ENCODE assay signal across 8 cellular contexts in genomic region chr18:49858309-49859005, GRCh38. TPM values are rescaled to one million over a fixed set of nuclear protein-coding genes. Genes with fewer than 3 reads are reported as not detected.
DNase-seq lines count a peak whose midpoint lies in the region; ATAC-seq and TF ChIP-seq lines count a peak whose summit lies in the region.

No MANE protein-coding gene starts in this region.

- no peak overlapping the region for H3K27ac Mint-ChIP-seq in activated CD4-positive, alpha-beta memory T cell treated with anti-CD3 and anti-CD28 coated beads, Interleukin-2, amount 10 ng/mL, durations not matched to agents 7 days and 5 days
- no peak overlapping the region for H3K27ac Mint-ChIP-seq in memory B cell

- no peaks in the 10 kb centered on the region for H3K9me3 Mint-ChIP-seq in activated CD4-positive, alpha-beta memory T cell treated with anti-CD3 and anti-CD28 coated beads, Interleukin-2, amount 10 ng/mL, durations not matched to agents 7 days and 5 days
- no peaks in the 10 kb centered on the region for H3K9me3 Mint-ChIP-seq in memory B cell

- no peaks in the 10 kb centered on the region for H3K4me1 Mint-ChIP-seq in activated CD4-positive, alpha-beta memory T cell treated with anti-CD3 and anti-CD28 coated beads, Interleukin-2, amount 10 ng/mL, durations not matched to agents 7 days and 5 days
- H3K4me1 Mint-ChIP-seq in memory B cell = no peaks in the 10 kb centered on the region

- H3K4me3 Mint-ChIP-seq in activated CD4-positive, alpha-beta memory T cell treated with anti-CD3 and anti-CD28 coated beads, Interleukin-2, amount 10 ng/mL, durations not matched to agents 7 days and 5 days = no peak overlapping the region
- H3K4me3 Mint-ChIP-seq in memory B cell = no peak overlapping the region

- no peaks in the 10 kb centered on the region for H3K27me3 Mint-ChIP-seq in activated CD4-positive, alpha-beta memory T cell treated with anti-CD3 and anti-CD28 coated beads, Interleukin-2, amount 10 ng/mL, durations not matched to agents 7 days and 5 days
- H3K27me3 Mint-ChIP-seq in memory B cell = no peaks in the 10 kb centered on the region

- peak; percentile 27 for DNase-seq in AG09319 (ENCODE audit: extremely low read depth, low read depth)
- peak; percentile 31 for DNase-seq in GM19240 (ENCODE audit: insufficient read length, low spot score)
- peak; percentile 56 for DNase-seq in NCI-H460 (ENCODE audit: extremely low read depth, low read depth)
- DNase-seq in activated CD4-positive, alpha-beta memory T cell treated with anti-CD3 and anti-CD28 coated beads, Interleukin-2, amount 10 ng/mL, durations not matched to agents 7 days and 5 days = peak; percentile 65
- peak; percentile 25 for DNase-seq in effector CD8-positive, alpha-beta T cell (lab: John Stamatoyannopoulos, UW)
- DNase-seq in memory B cell (ENCODE audit: low spot score in 2 of 2) = peak; percentile 14 to 43
- DNase-seq in stimulated activated CD8-positive, alpha-beta memory T cell treated with anti-CD3 and anti-CD28 coated beads, Interleukin-4, amount 100 ng/mL, for 1 hour (ENCODE audit: low read depth in 2 of 2, low spot score in 1 of 2) = peak; percentile 6 to 34

- ATAC-seq in memory B cell (ENCODE audit: low read depth) = no peak
- ATAC-seq in GM21786 (IDR thresholded peaks at IDR 0.05; ENCODE audit: unreplicated experiment) = no peak

- peak; percentile 91 for TF ChIP-seq CTCF in AG09319 (IDR thresholded peaks at IDR 0.05; ENCODE audit: low read depth, low read length)

- POLR2A ChIA-PET in activated CD4-positive, alpha-beta memory T cell treated with anti-CD3 and anti-CD28 coated beads, Interleukin-2, amount 10 ng/mL, durations not matched to agents 7 days and 5 days (lab: Charles Lee) = no interaction called here

- CTCF ChIA-PET in activated CD4-positive, alpha-beta memory T cell treated with anti-CD3 and anti-CD28 coated beads, Interleukin-2, amount 10 ng/mL, durations not matched to agents 7 days and 5 days (lab: Charles Lee) = interaction anchor here (0.5 to 5.6 kb wide), 25 partner anchors 8 to 499 kb away, joined by 3 to 61 read pairs (median 4); partner anchors contain the start of gene C18orf32

- no peaks in the 10 kb centered on the region for H3K36me3 Mint-ChIP-seq in activated CD4-positive, alpha-beta memory T cell treated with anti-CD3 and anti-CD28 coated beads, Interleukin-2, amount 10 ng/mL, durations not matched to agents 7 days and 5 days (ENCODE audit: low read depth)
- H3K36me3 Mint-ChIP-seq in memory B cell = no peaks in the 10 kb centered on the region

RNA-seq across cellular contexts. Expression of gene ACAA2, which starts 45.1 kb away (rescaled TPM):
- total RNA-seq in NCI-H460 (2014; rRNA removed; shearing (Covaris generic)) = 82.3 and 84.5 TPM in 2 replicates
- polyA plus RNA-seq in NCI-H460 (2014; cell fraction: nucleus; rRNA removed) = 35.4 and 39.7 TPM in 2 replicates
- total RNA-seq in activated CD4-positive, alpha-beta memory T cell treated with anti-CD3 and anti-CD28 coated beads, Interleukin-2, amount 10 ng/mL, durations not matched to agents 7 days and 5 days = 10 to 100 TPM; 86.8 to 93.1 TPM
